ENCODE assay signal across 27 cellular contexts in genomic region chr20:10788055-10788454, GRCh38.
"Had no signal": no experiment of that assay in that cellular context is flagged by ENCODE, and none has a peak within 500 bp of the region (broad histone marks: within the 10 kb centered on the region; RNA-seq: fewer than 3 reads in every experiment).

No MANE protein-coding gene starts in this region.

- H3K4me1 ChIP-seq: adrenal gland, colonic mucosa had no signal

- H3K27ac ChIP-seq: adrenal gland, body of pancreas, colonic mucosa, epithelial cell of prostate, WERI-Rb-1 had no signal

- H3K9me3 ChIP-seq: adrenal gland, body of pancreas, colonic mucosa had no signal

- H3K36me3 ChIP-seq: adrenal gland, colonic mucosa, WERI-Rb-1 had no signal

- H3K4me3 ChIP-seq: adrenal gland, body of pancreas, colonic mucosa had no signal

- DNase-seq: activated B cell treated with CpG ODN at 0.5 μM for 24 hours; activated CD4-positive, alpha-beta memory T cell treated with anti-CD3 and anti-CD28 coated beads for 36 hours; activated CD4-positive, alpha-beta T cell treated with anti-CD3 and anti-CD28 coated beads for 48 hours; activated CD4-positive, alpha-beta T cell treated with anti-CD3 and anti-CD28 coated beads, Interleukin-2, amount 50 U/mL, for 1 hour; activated CD8-positive, alpha-beta memory T cell treated with anti-CD3 and anti-CD28 coated beads, Interleukin-2, amount 10 ng/mL, durations not matched to agents 7 days and 5 days; activated CD8-positive, alpha-beta memory T cell treated with anti-CD3 and anti-CD28 coated beads, Interleukin-2, amount 50 U/mL, for 4 hours; activated CD8-positive, alpha-beta T cell treated with anti-CD3 and anti-CD28 coated beads, Interleukin-2, amount 10 ng/mL, durations not matched to agents 7 days and 5 days; activated effector memory CD4-positive, alpha-beta T cell treated with anti-CD3 and anti-CD28 coated beads, Interleukin-2, amount 50 U/mL, for 16 hours; activated naive CD4-positive, alpha-beta T cell treated with anti-CD3 and anti-CD28 coated beads for 36 hours; activated naive CD8-positive, alpha-beta T cell treated with anti-CD3 and anti-CD28 coated beads for 36 hours; activated naive CD8-positive, alpha-beta T cell treated with anti-CD3 and anti-CD28 coated beads, Interleukin-2, amount 50 U/mL, for 24 hours; activated T-cell treated with anti-CD3 and anti-CD28 coated beads, Interleukin-2, amount 50 U/mL, for 1 hour; activated T-cell treated with anti-CD3 and anti-CD28 coated beads, Interleukin-2, amount 50 U/mL, for 48 hours; adrenal gland; aorta; body of pancreas; caudate nucleus; colonic mucosa; effector CD8-positive, alpha-beta T cell; foreskin fibroblast; head of caudate nucleus; T-helper 1 cell; T-helper 17 cell; T1000; WERI-Rb-1 had no signal

- H3K27me3 ChIP-seq: adrenal gland, body of pancreas, colonic mucosa had no signal

- ATAC-seq: activated CD4-positive, CD25-positive, alpha-beta regulatory T cell treated with anti-CD3 and anti-CD28 coated beads, Interleukin-2, amount 50 U/mL, for 24 hours; activated CD8-positive, alpha-beta memory T cell treated with anti-CD3 and anti-CD28 coated beads, Interleukin-2, amount 10 ng/mL, durations not matched to agents 7 days and 5 days; activated CD8-positive, alpha-beta T cell treated with anti-CD3 and anti-CD28 coated beads, Interleukin-2, amount 10 ng/mL, durations not matched to agents 7 days and 5 days; activated naive CD8-positive, alpha-beta T cell treated with anti-CD3 and anti-CD28 coated beads, Interleukin-2, amount 50 U/mL, for 24 hours; body of pancreas; T-helper 17 cell had no signal
